ENCODE assay signal across 1 cellular context in the genomic region with DNA sequence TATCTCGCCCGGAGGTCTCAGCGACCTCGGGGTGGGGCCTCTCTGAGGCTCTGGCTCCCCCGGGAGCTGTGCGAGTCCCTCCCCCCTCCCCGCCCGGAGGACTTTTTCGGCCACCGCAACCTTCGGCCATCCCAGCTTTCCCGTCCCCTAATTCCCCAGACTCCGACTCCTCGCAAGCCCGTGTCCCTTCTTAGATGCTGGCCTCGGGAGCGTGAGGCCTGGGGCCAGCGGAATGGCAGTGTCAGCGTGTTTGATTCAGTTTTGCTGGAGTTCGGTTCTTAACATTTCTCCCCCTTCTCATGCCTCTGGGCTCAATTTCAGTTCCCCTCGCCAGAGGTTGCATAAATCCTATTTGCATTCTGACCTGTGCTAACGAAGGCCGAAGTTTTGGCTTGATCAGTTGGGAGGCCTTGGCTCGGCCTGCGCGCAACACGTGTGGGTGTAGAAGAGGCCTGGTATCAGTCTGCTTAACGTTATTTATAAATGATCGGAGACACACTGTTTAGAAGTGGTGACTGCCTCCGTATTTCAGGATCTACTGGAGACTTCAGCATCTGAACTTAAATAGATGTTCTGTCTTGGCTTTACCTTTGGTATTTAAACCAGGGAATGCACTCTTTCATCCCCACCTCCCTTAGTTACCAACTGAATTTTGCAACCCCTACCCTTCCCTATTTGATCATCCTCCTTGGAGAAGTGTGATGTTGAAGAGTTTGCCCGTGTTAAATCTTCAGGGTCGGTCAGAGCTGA.
TF ChIP-seq lines count a peak whose summit lies in the region.

No MANE protein-coding gene starts in this region.

TF ChIP-seq in K562, 482 proteins besides CTCF, POLR2A, EP300 and RAD21 (continued from another document):
- TF ChIP-seq, protein P1, sequence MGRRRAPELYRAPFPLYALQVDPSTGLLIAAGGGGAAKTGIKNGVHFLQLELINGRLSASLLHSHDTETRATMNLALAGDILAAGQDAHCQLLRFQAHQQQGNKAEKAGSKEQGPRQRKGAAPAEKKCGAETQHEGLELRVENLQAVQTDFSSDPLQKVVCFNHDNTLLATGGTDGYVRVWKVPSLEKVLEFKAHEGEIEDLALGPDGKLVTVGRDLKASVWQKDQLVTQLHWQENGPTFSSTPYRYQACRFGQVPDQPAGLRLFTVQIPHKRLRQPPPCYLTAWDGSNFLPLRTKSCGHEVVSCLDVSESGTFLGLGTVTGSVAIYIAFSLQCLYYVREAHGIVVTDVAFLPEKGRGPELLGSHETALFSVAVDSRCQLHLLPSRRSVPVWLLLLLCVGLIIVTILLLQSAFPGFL (CRISPR knock-in tag; IDR thresholded peaks at IDR 0.05) = peak; percentile 30; the same call in 1 of the 2 replicates
- TF ChIP-seq, protein P2, sequence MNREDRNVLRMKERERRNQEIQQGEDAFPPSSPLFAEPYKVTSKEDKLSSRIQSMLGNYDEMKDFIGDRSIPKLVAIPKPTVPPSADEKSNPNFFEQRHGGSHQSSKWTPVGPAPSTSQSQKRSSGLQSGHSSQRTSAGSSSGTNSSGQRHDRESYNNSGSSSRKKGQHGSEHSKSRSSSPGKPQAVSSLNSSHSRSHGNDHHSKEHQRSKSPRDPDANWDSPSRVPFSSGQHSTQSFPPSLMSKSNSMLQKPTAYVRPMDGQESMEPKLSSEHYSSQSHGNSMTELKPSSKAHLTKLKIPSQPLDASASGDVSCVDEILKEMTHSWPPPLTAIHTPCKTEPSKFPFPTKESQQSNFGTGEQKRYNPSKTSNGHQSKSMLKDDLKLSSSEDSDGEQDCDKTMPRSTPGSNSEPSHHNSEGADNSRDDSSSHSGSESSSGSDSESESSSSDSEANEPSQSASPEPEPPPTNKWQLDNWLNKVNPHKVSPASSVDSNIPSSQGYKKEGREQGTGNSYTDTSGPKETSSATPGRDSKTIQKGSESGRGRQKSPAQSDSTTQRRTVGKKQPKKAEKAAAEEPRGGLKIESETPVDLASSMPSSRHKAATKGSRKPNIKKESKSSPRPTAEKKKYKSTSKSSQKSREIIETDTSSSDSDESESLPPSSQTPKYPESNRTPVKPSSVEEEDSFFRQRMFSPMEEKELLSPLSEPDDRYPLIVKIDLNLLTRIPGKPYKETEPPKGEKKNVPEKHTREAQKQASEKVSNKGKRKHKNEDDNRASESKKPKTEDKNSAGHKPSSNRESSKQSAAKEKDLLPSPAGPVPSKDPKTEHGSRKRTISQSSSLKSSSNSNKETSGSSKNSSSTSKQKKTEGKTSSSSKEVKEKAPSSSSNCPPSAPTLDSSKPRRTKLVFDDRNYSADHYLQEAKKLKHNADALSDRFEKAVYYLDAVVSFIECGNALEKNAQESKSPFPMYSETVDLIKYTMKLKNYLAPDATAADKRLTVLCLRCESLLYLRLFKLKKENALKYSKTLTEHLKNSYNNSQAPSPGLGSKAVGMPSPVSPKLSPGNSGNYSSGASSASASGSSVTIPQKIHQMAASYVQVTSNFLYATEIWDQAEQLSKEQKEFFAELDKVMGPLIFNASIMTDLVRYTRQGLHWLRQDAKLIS (CRISPR knock-in tag; IDR thresholded peaks at IDR 0.05) = 0 out of 2 replicates have a peak, but pooled peaks have one; percentile 46
- TF ChIP-seq, protein P3, sequence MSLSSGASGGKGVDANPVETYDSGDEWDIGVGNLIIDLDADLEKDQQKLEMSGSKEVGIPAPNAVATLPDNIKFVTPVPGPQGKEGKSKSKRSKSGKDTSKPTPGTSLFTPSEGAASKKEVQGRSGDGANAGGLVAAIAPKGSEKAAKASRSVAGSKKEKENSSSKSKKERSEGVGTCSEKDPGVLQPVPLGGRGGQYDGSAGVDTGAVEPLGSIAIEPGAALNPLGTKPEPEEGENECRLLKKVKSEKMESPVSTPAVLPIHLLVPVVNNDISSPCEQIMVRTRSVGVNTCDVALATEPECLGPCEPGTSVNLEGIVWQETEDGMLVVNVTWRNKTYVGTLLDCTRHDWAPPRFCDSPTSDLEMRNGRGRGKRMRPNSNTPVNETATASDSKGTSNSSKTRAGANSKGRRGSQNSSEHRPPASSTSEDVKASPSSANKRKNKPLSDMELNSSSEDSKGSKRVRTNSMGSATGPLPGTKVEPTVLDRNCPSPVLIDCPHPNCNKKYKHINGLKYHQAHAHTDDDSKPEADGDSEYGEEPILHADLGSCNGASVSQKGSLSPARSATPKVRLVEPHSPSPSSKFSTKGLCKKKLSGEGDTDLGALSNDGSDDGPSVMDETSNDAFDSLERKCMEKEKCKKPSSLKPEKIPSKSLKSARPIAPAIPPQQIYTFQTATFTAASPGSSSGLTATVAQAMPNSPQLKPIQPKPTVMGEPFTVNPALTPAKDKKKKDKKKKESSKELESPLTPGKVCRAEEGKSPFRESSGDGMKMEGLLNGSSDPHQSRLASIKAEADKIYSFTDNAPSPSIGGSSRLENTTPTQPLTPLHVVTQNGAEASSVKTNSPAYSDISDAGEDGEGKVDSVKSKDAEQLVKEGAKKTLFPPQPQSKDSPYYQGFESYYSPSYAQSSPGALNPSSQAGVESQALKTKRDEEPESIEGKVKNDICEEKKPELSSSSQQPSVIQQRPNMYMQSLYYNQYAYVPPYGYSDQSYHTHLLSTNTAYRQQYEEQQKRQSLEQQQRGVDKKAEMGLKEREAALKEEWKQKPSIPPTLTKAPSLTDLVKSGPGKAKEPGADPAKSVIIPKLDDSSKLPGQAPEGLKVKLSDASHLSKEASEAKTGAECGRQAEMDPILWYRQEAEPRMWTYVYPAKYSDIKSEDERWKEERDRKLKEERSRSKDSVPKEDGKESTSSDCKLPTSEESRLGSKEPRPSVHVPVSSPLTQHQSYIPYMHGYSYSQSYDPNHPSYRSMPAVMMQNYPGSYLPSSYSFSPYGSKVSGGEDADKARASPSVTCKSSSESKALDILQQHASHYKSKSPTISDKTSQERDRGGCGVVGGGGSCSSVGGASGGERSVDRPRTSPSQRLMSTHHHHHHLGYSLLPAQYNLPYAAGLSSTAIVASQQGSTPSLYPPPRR (CRISPR knock-in tag; IDR thresholded peaks at IDR 0.05; ENCODE audit: borderline replicate concordance) = peak; percentile 84; the same call in 1 of the 2 replicates
- TF ChIP-seq, protein P4, sequence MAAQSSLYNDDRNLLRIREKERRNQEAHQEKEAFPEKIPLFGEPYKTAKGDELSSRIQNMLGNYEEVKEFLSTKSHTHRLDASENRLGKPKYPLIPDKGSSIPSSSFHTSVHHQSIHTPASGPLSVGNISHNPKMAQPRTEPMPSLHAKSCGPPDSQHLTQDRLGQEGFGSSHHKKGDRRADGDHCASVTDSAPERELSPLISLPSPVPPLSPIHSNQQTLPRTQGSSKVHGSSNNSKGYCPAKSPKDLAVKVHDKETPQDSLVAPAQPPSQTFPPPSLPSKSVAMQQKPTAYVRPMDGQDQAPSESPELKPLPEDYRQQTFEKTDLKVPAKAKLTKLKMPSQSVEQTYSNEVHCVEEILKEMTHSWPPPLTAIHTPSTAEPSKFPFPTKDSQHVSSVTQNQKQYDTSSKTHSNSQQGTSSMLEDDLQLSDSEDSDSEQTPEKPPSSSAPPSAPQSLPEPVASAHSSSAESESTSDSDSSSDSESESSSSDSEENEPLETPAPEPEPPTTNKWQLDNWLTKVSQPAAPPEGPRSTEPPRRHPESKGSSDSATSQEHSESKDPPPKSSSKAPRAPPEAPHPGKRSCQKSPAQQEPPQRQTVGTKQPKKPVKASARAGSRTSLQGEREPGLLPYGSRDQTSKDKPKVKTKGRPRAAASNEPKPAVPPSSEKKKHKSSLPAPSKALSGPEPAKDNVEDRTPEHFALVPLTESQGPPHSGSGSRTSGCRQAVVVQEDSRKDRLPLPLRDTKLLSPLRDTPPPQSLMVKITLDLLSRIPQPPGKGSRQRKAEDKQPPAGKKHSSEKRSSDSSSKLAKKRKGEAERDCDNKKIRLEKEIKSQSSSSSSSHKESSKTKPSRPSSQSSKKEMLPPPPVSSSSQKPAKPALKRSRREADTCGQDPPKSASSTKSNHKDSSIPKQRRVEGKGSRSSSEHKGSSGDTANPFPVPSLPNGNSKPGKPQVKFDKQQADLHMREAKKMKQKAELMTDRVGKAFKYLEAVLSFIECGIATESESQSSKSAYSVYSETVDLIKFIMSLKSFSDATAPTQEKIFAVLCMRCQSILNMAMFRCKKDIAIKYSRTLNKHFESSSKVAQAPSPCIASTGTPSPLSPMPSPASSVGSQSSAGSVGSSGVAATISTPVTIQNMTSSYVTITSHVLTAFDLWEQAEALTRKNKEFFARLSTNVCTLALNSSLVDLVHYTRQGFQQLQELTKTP (IDR thresholded peaks at IDR 0.05; ENCODE audit: low read depth in 1 of 2, partially characterized antibody in 2 of 2) = peak in 1 of 2 experiments; percentile 22
- TF ChIP-seq, protein P5, sequence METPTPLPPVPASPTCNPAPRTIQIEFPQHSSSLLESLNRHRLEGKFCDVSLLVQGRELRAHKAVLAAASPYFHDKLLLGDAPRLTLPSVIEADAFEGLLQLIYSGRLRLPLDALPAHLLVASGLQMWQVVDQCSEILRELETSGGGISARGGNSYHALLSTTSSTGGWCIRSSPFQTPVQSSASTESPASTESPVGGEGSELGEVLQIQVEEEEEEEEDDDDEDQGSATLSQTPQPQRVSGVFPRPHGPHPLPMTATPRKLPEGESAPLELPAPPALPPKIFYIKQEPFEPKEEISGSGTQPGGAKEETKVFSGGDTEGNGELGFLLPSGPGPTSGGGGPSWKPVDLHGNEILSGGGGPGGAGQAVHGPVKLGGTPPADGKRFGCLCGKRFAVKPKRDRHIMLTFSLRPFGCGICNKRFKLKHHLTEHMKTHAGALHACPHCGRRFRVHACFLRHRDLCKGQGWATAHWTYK (CRISPR knock-in tag; IDR thresholded peaks at IDR 0.05) = no peak
- TF ChIP-seq PML (IDR thresholded peaks at IDR 0.05; ENCODE audit: low read length) = peak; percentile 31; the same call in 1 of the 2 replicates
- TF ChIP-seq RBFOX2 (IDR thresholded peaks at IDR 0.05; ENCODE audit: low read depth, low read length) = peak; percentile 88
